ENCODE assay signal across 27 cellular contexts in the genomic region with DNA sequence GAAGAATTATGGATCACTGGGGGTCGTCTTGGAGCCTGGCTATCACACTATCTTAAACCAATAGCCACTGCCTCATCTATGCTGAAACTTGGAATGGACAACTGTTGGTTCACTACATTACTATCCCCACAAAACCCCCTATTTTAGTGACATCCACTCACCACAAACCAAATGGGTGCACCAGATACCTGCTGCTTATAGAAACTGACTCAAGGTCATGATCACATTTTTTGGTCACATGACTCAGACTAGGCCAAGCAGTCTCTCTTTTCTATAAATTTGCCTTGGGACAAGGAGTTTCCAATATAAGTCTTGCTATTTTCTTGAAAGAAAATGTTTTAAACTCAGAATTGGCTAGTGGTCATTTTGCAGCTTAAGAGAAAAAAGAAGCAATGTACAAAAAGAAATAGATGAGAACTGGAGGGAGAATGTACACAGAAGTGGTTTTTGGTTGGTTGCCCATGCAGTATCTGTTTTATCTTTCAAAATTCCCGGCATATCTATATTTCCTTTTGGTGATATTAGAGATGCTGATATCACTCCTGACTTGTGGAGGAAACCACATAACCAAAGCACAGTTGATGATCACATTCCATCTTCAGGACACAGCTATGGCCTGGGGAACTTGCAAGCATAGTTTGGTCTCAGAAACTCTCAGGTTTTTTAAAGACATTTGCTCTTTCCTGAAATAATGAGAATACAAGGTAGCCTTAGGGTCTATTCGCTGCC.
DNase-seq lines count a peak whose midpoint lies in the region; ATAC-seq and TF ChIP-seq lines count a peak whose summit lies in the region.
"Had no signal": no experiment of that assay in that cellular context is flagged by ENCODE, and none has a peak within 500 bp of the region (broad histone marks: within the 10 kb centered on the region; RNA-seq: fewer than 3 reads in every experiment).

No MANE protein-coding gene starts in this region.

- ATAC-seq in stimulated activated naive CD8-positive, alpha-beta T cell treated with anti-CD3 and anti-CD28 coated beads, Interleukin-15, Interleukin-2, amounts not matched to agents 100 U/mL and 50 U/mL, for 24 hours, result no peak
- ATAC-seq: effector memory CD8-positive, alpha-beta T cell; lower lobe of right lung; natural killer cell; PC-3; stimulated activated effector memory CD8-positive, alpha-beta T cell treated with anti-CD3 and anti-CD28 coated beads, Interleukin-12 subunit alpha, Interleukin-12 subunit beta, amount 100 ng/mL, for 72 hours; T-helper 17 cell had no signal

- H3K4me3 ChIP-seq in adipocyte (ENCODE audit: low read length), result no peak overlapping the region
- H3K4me3 ChIP-seq in fibroblast of pulmonary artery (replicated peaks; ENCODE audit: low read depth, low read length), result no peak overlapping the region
- no peak overlapping the region for H3K4me3 ChIP-seq in osteoblast (ENCODE audit: insufficient read depth, low read length)
- no peak overlapping the region for H3K4me3 ChIP-seq in A673 (ENCODE audit: low read depth, low read length, poor library complexity, severe bottlenecking)
- H3K4me3 ChIP-seq: colonic mucosa, lower lobe of right lung, MG63 had no signal

- H3K27ac ChIP-seq in osteoblast (ENCODE audit: low read depth, low read length), result peak overlapping the region; percentile 80
- H3K27ac ChIP-seq in A673 (ENCODE audit: low read depth, low read length, poor library complexity, severe bottlenecking), result no peak overlapping the region
- H3K27ac ChIP-seq: colonic mucosa, lower lobe of right lung had no signal

- peak; percentile 62 for DNase-seq in EL
- peak; percentile 3 for DNase-seq in adipocyte (ENCODE audit: low read depth)
- peak; percentile 38 for DNase-seq in fibroblast of pulmonary artery (ENCODE audit: low read depth)
- DNase-seq in osteoblast (ENCODE audit: insufficient read length, low spot score, missing footprints), result no peak
- no peak for DNase-seq in NCI-H82 treated with DMSO at 0.1 percent for 48 hours (lab: John Stamatoyannopoulos, UW; ENCODE audit: unreplicated experiment)
- no peak for DNase-seq in GM03348 (ENCODE audit: low spot score)
- no peak for DNase-seq in stimulated activated naive CD8-positive, alpha-beta T cell treated with anti-CD3 and anti-CD28 coated beads, Interleukin-15, Interleukin-2, amounts not matched to agents 100 U/mL and 50 U/mL, for 24 hours
- no peak for DNase-seq in A673 (ENCODE audit: low spot score)
- DNase-seq: activated CD4-positive, alpha-beta memory T cell treated with anti-CD3 and anti-CD28 coated beads for 36 hours; activated naive CD4-positive, alpha-beta T cell treated with anti-CD3 and anti-CD28 coated beads, Interleukin-2, amount 10 ng/mL, durations not matched to agents 7 days and 5 days; amygdala; colonic mucosa; effector memory CD8-positive, alpha-beta T cell; GOT3; KBM-7; lower lobe of right lung; MG63; natural killer cell; NCI-H1930; NCI-H2171 treated with DMSO at 0.1 percent for 48 hours; NCI-H524; NK-92 treated with Interleukin-12 subunit alpha and Interleukin-12 subunit beta, amount 100 ng/mL, for 24 hours; substantia nigra; T-helper 17 cell; trophoblast cell had no signal

- H3K9me3 ChIP-seq in adipocyte (ENCODE audit: control insufficient read depth, low read length) (no peaks in the 10 kb centered on the region), osteoblast (ENCODE audit: low read depth, low read length) (no peaks in the 10 kb centered on the region), A673 (ENCODE audit: low read depth, low read length, poor library complexity, severe bottlenecking) (peaks cover 6% of the 10 kb centered on the region)
- H3K9me3 ChIP-seq: colonic mucosa, lower lobe of right lung, MG63 had no signal

- H3K4me1 ChIP-seq in adipocyte (ENCODE audit: control insufficient read depth, insufficient read depth, low read length) (peaks cover 15% of the 10 kb centered on the region), osteoblast (ENCODE audit: insufficient read depth, low read length) (peaks cover 34% of the 10 kb centered on the region), A673 (ENCODE audit: insufficient read depth, low read length, poor library complexity, severe bottlenecking) (peaks cover 24% of the 10 kb centered on the region)
- H3K4me1 ChIP-seq: colonic mucosa, lower lobe of right lung had no signal

- H4K20me1 ChIP-seq in osteoblast (ENCODE audit: insufficient read depth, low read length), result no peaks in the 10 kb centered on the region

- no peak overlapping the region for H2AFZ ChIP-seq in osteoblast (ENCODE audit: low read length)

- intact Hi-C loops in A673 (cut with micrococcal nuclease; ENCODE audit: unreplicated experiment), result no loop called here

- CTCF ChIA-PET in A673 (lab: Charles Lee), result no interaction called here

- peak overlapping the region; percentile 54 for H3K4me2 ChIP-seq in osteoblast (ENCODE audit: insufficient read depth, low read length)

- H3K79me2 ChIP-seq in osteoblast (ENCODE audit: insufficient read depth, low read length), result no peaks in the 10 kb centered on the region

- H3K9ac ChIP-seq in adipocyte (ENCODE audit: low read length), result no peak overlapping the region

- H3K36me3 ChIP-seq in adipocyte (ENCODE audit: control insufficient read depth, insufficient read depth, low read length, severe bottlenecking) (no peaks in the 10 kb centered on the region), osteoblast (ENCODE audit: insufficient read depth, low read length) (no peaks in the 10 kb centered on the region), A673 (ENCODE audit: insufficient read depth, low read length, poor library complexity, severe bottlenecking) (no peaks in the 10 kb centered on the region)
- H3K36me3 ChIP-seq: colonic mucosa, lower lobe of right lung, MG63 had no signal

- H3K27me3 ChIP-seq in adipocyte (replicated peaks; ENCODE audit: control insufficient read depth, insufficient read depth, low read length), result no peaks in the 10 kb centered on the region
- H3K27me3 ChIP-seq in osteoblast (ENCODE audit: insufficient read depth, low read length), result no peaks in the 10 kb centered on the region
- peaks cover 10% of the 10 kb centered on the region for H3K27me3 ChIP-seq in A673 (replicated peaks; ENCODE audit: insufficient read depth, low read depth, low read length, poor library complexity)
- H3K27me3 ChIP-seq: colonic mucosa, MG63 had no signal

- TF ChIP-seq CTCF in fibroblast of pulmonary artery (IDR thresholded peaks at IDR 0.05; ENCODE audit: low read length, missing control alignments) (no peak), osteoblast (IDR thresholded peaks at IDR 0.05; ENCODE audit: extremely low read depth, low read depth, low read length) (no peak), A673 (conservative IDR thresholded peaks at IDR 0.05; ENCODE audit: low read depth, low read length) (no peak)

- no TSS peak for BruUV-seq in A673 (replicated peaks; lab: Mats Ljungman, UMichigan)

- POLR2A ChIA-PET in A673 (lab: Charles Lee; ENCODE audit: low non-redundant PET), result no interaction called here

Comparison
In these comparisons a context has a peak if more than half of its experiments do, and no peak if none do; other contexts are left out.
1. DNase-seq: peak in EL (single experiment), adipocyte (single experiment) and fibroblast of pulmonary artery (single experiment); none in osteoblast (single experiment), NCI-H82 treated with DMSO at 0.1 percent for 48 hours (single experiment), GM03348 (single experiment), stimulated activated naive CD8-positive, alpha-beta T cell treated with anti-CD3 and anti-CD28 coated beads, Interleukin-15, Interleukin-2, amounts not matched to agents 100 U/mL and 50 U/mL, for 24 hours (single experiment) and A673 (single experiment).